Comparison of ENCODE assay signal across 30 cellular contexts in the genomic region with DNA sequence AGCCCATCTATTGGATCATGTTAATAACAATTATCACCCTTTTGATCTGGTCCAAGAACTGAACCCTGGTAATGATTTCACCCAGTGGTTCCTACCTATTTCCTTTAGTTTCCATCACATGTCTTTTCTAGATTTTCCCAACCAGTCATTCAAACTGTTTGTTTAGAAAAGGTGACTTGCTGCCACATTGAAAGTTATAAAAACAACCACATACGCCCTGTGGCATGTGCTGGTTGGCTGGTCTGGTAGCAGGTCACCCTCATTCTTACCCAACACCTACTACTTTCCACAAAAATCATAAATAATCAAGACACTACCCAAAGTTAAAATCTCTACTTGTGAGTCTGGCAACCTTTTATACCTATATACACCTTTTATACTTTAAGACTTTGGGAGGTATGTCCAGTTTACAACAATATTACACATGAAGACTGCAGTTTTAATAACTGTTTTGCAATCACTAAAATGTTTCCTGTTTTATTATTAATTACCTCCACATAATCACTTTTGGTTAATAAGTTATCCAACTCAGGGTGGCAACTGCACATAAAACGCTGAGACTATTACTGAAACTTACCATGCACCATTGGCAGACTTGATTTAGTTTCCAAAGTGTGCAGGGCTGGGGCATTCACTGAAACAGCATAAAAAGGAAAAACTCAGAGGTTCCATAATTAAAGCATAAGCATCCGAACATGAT. TPM values are rescaled to one million over a fixed set of nuclear protein-coding genes. Genes with fewer than 3 reads are reported as not detected.
"Had no signal": no experiment of that assay in that cellular context is flagged by ENCODE, and none has a peak within 500 bp of the region (broad histone marks: within the 10 kb centered on the region; RNA-seq: fewer than 3 reads in every experiment).

No MANE protein-coding gene starts in this region.

- H3K9me3 ChIP-seq: esophagus squamous epithelium, left lung, ovary, prostate gland, sigmoid colon, upper lobe of left lung, vagina had no signal

- H3K4me2 ChIP-seq: smooth muscle cell had no signal

- H3K27me3 ChIP-seq: esophagus squamous epithelium, left lung, ovary, sigmoid colon, upper lobe of left lung, vagina had no signal

- ATAC-seq: left lung; stimulated activated memory B cell treated with anti-CD40 and anti-IgM and Interleukin-4, amounts not matched to agents 10 μg/mL and 1 μg/mL and 100 μg/mL, for 72 hours; stimulated activated naive CD8-positive, alpha-beta T cell treated with anti-CD3 and anti-CD28 coated beads, Interleukin-15, amount 100 ng/mL, for 72 hours had no signal

- H3K4me1 ChIP-seq: vagina had no signal

- FAIRE-seq: astrocyte, frontal cortex had no signal

- H3K27ac ChIP-seq: esophagus squamous epithelium, left lung, ovary, prostate gland, sigmoid colon, upper lobe of left lung, vagina had no signal

- H3K36me3 ChIP-seq: left lung, prostate gland, upper lobe of left lung, vagina had no signal

- DNase-seq: activated CD4-positive, alpha-beta memory T cell treated with anti-CD3 and anti-CD28 coated beads, Interleukin-2, amount 10 ng/mL, durations not matched to agents 7 days and 5 days; activated CD4-positive, alpha-beta T cell treated with anti-CD3 and anti-CD28 coated beads, Interleukin-2, amount 10 ng/mL, durations not matched to agents 24 days and 14 days; activated CD4-positive, CD25-positive, alpha-beta regulatory T cell treated with anti-CD3 and anti-CD28 coated beads, Interleukin-2, amount 50 U/mL, for 72 hours; activated CD8-positive, alpha-beta memory T cell treated with anti-CD3 and anti-CD28 coated beads, Interleukin-2, amount 50 U/mL, for 48 hours; activated gamma-delta T cell treated with Interleukin-2 at 50 U/mL for 16 hours; activated naive CD4-positive, alpha-beta T cell treated with anti-CD3 and anti-CD28 coated beads, Interleukin-2, amount 50 U/mL, for 16 hours; activated T-cell treated with anti-CD3 and anti-CD28 coated beads, Interleukin-2, amount 50 U/mL, for 24 hours; amniotic stem cell; central memory CD4-positive, alpha-beta T cell; endodermal cell; esophagus squamous epithelium; left lung; naive B cell; ovary; sigmoid colon; stimulated activated CD4-positive, alpha-beta T cell treated with anti-CD3 and anti-CD28 coated beads, Interleukin-1b, Interleukin-23, amount 100 ng/mL, for 48 hours; stimulated activated CD4-positive, alpha-beta T cell treated with anti-CD3 and anti-CD28 coated beads, Interleukin-4, amount 100 ng/mL, for 4 hours; stimulated activated CD8-positive, alpha-beta memory T cell treated with anti-CD3 and anti-CD28 coated beads, Interleukin-4, amount 100 ng/mL, for 48 hours; stimulated activated naive CD8-positive, alpha-beta T cell treated with anti-CD3 and anti-CD28 coated beads, Interleukin-15, amount 100 ng/mL, for 72 hours; substantia nigra; T-helper 2 cell; upper lobe of left lung had no signal

- H3K4me3 ChIP-seq: esophagus squamous epithelium, left lung, lung, ovary, prostate gland, sigmoid colon, smooth muscle cell, upper lobe of left lung, vagina had no signal

RNA-seq across cellular contexts. Expression of a gene that starts 53.1 kb away (rescaled TPM):
- total RNA-seq: activated CD4-positive, alpha-beta memory T cell treated with anti-CD3 and anti-CD28 coated beads, Interleukin-2, amount 10 ng/mL, durations not matched to agents 7 days and 5 days; activated CD4-positive, alpha-beta T cell treated with anti-CD3 and anti-CD28 coated beads, Interleukin-2, amount 10 ng/mL, durations not matched to agents 24 days and 14 days; vagina had no signal
- polyA plus RNA-seq: neural cell, smooth muscle cell had no signal
